Comparison of ENCODE assay signal across 8 cellular contexts in the genomic region with DNA sequence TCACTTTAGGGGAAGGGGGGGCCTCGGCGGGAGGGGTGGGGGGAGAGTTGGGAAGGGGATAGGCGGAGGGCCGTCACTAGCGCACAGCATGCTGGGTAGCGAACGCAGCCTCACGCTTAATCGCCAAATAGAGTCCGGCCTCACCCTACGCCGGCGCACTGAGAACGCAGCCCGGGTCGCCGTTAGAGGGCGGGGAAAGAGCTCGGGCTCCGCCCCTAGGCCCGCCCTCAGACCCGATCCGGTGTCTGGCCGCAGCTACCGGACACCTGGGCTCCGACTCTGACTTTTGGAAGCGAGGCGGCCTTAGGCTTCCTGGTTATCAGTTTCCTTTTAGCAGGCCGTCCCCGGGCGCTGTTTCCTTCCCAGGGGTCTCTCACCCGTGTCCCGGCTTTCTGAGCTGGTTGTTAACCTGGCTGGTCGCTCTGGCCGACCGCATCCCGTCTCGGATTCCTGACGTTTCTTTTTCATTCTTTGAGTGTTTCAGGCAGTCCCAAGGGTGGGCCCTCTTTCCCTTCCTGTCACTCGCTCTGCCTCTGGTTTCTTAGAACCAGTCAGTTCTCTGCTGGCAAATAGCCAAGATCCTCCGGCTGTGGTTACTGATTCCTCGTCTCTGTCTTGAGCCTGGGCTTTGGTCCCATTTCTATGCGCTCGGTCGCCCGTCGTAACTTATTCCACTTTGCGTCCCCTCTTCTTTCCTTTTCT. TPM values are rescaled to one million over a fixed set of nuclear protein-coding genes. Genes with fewer than 3 reads are reported as not detected.
DNase-seq lines count a peak whose midpoint lies in the region; ATAC-seq and TF ChIP-seq lines count a peak whose summit lies in the region.

No MANE protein-coding gene starts in this region.

- WGBS in thymus, result under 1% methylated on average over 48 of the region's 48 CpGs

- ATAC-seq in HG02623 (IDR thresholded peaks at IDR 0.05; ENCODE audit: unreplicated experiment) (peak; percentile 92), SK-N-SH treated with all-trans-retinoic acid at 6 μM for 48 hours (peak; percentile 94)

- no peaks in the 10 kb centered on the region for H3K27me3 Mint-ChIP-seq in activated naive CD8-positive, alpha-beta T cell treated with anti-CD3 and anti-CD28 coated beads for 36 hours
- H3K27me3 Mint-ChIP-seq in osteocyte (ENCODE audit: unreplicated experiment), result no peaks in the 10 kb centered on the region

- H3K27me3 ChIP-seq in thymus (ENCODE audit: control insufficient read depth, insufficient read depth), result no peaks in the 10 kb centered on the region

- H3K4me3 ChIP-seq in thymus (ENCODE audit: low read length), result peak overlapping the region; percentile 68

- H3K4me3 Mint-ChIP-seq in activated naive CD8-positive, alpha-beta T cell treated with anti-CD3 and anti-CD28 coated beads for 36 hours, result peak overlapping the region; percentile 88
- peak overlapping the region; percentile 89 for H3K4me3 Mint-ChIP-seq in osteocyte (ENCODE audit: unreplicated experiment)

- H3K36me3 ChIP-seq in thymus (ENCODE audit: control insufficient read depth, insufficient read depth), result no peaks in the 10 kb centered on the region

- H3K27ac Mint-ChIP-seq in activated naive CD8-positive, alpha-beta T cell treated with anti-CD3 and anti-CD28 coated beads for 36 hours, result peak overlapping the region; percentile 98
- H3K27ac Mint-ChIP-seq in osteocyte (ENCODE audit: unreplicated experiment), result peak overlapping the region; percentile 97

- peak overlapping the region; percentile 84 for H3K27ac ChIP-seq in thymus (ENCODE audit: low read depth)

- peaks cover 55% of the 10 kb centered on the region for H3K4me1 Mint-ChIP-seq in activated naive CD8-positive, alpha-beta T cell treated with anti-CD3 and anti-CD28 coated beads for 36 hours
- H3K4me1 Mint-ChIP-seq in osteocyte (ENCODE audit: unreplicated experiment), result peaks cover 31% of the 10 kb centered on the region

- no peak for TF ChIP-seq CTCF in GM10266 (IDR thresholded peaks at IDR 0.05; ENCODE audit: control insufficient read depth, insufficient read depth, low read depth, missing control alignments)
- no peak for TF ChIP-seq CTCF in osteocyte (IDR thresholded peaks at IDR 0.05)

- H3K4me1 ChIP-seq in thymus (ENCODE audit: control insufficient read depth, insufficient read depth, low read length), result peaks cover 4% of the 10 kb centered on the region

- DNase-seq in GM10266 (ENCODE audit: extremely low spot score), result peak; percentile 91
- DNase-seq in NCI-H1092 treated with DMSO at 0.1 percent for 48 hours (lab: John Stamatoyannopoulos, UW), result peak; percentile 97
- peak; percentile 91 for DNase-seq in activated naive CD8-positive, alpha-beta T cell treated with anti-CD3 and anti-CD28 coated beads for 36 hours
- peak; percentile 96 to 99 (median 98) for DNase-seq in head of caudate nucleus
- DNase-seq in osteocyte (ENCODE audit: extremely low spot score, unreplicated experiment), result peak; percentile 99

- H3K9me3 Mint-ChIP-seq in activated naive CD8-positive, alpha-beta T cell treated with anti-CD3 and anti-CD28 coated beads for 36 hours, result no peaks in the 10 kb centered on the region
- H3K9me3 Mint-ChIP-seq in osteocyte (ENCODE audit: unreplicated experiment), result no peaks in the 10 kb centered on the region

- intact Hi-C loops in head of caudate nucleus (cut with DNase I), result loop anchor here (5.0 kb wide), 1 partner anchor 181 kb away; a partner anchor contains a TSS

- peaks cover 21% of the 10 kb centered on the region for H3K36me3 Mint-ChIP-seq in activated naive CD8-positive, alpha-beta T cell treated with anti-CD3 and anti-CD28 coated beads for 36 hours
- peaks cover 2% of the 10 kb centered on the region for H3K36me3 Mint-ChIP-seq in osteocyte (ENCODE audit: unreplicated experiment)

- no peaks in the 10 kb centered on the region for H3K9me3 ChIP-seq in thymus (ENCODE audit: control insufficient read depth)

TF ChIP-seq in SK-N-SH treated with all-trans-retinoic acid at 6 μM for 48 hours, 23 proteins besides CTCF, POLR2A, EP300 and RAD21 (continues in another document):
- TF ChIP-seq, protein P1, sequence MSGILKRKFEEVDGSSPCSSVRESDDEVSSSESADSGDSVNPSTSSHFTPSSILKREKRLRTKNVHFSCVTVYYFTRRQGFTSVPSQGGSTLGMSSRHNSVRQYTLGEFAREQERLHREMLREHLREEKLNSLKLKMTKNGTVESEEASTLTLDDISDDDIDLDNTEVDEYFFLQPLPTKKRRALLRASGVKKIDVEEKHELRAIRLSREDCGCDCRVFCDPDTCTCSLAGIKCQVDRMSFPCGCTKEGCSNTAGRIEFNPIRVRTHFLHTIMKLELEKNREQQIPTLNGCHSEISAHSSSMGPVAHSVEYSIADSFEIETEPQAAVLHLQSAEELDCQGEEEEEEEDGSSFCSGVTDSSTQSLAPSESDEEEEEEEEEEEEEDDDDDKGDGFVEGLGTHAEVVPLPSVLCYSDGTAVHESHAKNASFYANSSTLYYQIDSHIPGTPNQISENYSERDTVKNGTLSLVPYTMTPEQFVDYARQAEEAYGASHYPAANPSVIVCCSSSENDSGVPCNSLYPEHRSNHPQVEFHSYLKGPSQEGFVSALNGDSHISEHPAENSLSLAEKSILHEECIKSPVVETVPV (CRISPR knock-in tag; IDR thresholded peaks at IDR 0.05), result no peak
- TF ChIP-seq TOX (CRISPR knock-in tag; IDR thresholded peaks at IDR 0.05; ENCODE audit: borderline replicate concordance), result no peak
- no peak for TF ChIP-seq ZFP3 (CRISPR knock-in tag; IDR thresholded peaks at IDR 0.05)
- TF ChIP-seq, protein P2, sequence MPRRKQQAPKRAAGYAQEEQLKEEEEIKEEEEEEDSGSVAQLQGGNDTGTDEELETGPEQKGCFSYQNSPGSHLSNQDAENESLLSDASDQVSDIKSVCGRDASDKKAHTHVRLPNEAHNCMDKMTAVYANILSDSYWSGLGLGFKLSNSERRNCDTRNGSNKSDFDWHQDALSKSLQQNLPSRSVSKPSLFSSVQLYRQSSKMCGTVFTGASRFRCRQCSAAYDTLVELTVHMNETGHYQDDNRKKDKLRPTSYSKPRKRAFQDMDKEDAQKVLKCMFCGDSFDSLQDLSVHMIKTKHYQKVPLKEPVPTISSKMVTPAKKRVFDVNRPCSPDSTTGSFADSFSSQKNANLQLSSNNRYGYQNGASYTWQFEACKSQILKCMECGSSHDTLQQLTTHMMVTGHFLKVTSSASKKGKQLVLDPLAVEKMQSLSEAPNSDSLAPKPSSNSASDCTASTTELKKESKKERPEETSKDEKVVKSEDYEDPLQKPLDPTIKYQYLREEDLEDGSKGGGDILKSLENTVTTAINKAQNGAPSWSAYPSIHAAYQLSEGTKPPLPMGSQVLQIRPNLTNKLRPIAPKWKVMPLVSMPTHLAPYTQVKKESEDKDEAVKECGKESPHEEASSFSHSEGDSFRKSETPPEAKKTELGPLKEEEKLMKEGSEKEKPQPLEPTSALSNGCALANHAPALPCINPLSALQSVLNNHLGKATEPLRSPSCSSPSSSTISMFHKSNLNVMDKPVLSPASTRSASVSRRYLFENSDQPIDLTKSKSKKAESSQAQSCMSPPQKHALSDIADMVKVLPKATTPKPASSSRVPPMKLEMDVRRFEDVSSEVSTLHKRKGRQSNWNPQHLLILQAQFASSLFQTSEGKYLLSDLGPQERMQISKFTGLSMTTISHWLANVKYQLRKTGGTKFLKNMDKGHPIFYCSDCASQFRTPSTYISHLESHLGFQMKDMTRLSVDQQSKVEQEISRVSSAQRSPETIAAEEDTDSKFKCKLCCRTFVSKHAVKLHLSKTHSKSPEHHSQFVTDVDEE (CRISPR knock-in tag; IDR thresholded peaks at IDR 0.05), result no peak
- TF ChIP-seq, protein P3, sequence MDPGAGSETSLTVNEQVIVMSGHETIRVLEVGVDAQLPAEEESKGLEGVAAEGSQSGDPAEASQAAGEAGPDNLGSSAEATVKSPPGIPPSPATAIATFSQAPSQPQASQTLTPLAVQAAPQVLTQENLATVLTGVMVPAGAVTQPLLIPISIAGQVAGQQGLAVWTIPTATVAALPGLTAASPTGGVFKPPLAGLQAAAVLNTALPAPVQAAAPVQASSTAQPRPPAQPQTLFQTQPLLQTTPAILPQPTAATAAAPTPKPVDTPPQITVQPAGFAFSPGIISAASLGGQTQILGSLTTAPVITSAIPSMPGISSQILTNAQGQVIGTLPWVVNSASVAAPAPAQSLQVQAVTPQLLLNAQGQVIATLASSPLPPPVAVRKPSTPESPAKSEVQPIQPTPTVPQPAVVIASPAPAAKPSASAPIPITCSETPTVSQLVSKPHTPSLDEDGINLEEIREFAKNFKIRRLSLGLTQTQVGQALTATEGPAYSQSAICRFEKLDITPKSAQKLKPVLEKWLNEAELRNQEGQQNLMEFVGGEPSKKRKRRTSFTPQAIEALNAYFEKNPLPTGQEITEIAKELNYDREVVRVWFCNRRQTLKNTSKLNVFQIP (CRISPR knock-in tag; IDR thresholded peaks at IDR 0.05; ENCODE audit: borderline replicate concordance, low read depth), result no peak
- no peak for TF ChIP-seq ZNF8 (CRISPR knock-in tag; IDR thresholded peaks at IDR 0.05)
- no peak for TF ChIP-seq CSDC2 (CRISPR knock-in tag; IDR thresholded peaks at IDR 0.05)
- TF ChIP-seq ESRRG (CRISPR knock-in tag; IDR thresholded peaks at IDR 0.05), result no peak
- TF ChIP-seq TCF4 (CRISPR knock-in tag; IDR thresholded peaks at IDR 0.05; ENCODE audit: borderline replicate concordance), result no peak
- TF ChIP-seq, protein P4, sequence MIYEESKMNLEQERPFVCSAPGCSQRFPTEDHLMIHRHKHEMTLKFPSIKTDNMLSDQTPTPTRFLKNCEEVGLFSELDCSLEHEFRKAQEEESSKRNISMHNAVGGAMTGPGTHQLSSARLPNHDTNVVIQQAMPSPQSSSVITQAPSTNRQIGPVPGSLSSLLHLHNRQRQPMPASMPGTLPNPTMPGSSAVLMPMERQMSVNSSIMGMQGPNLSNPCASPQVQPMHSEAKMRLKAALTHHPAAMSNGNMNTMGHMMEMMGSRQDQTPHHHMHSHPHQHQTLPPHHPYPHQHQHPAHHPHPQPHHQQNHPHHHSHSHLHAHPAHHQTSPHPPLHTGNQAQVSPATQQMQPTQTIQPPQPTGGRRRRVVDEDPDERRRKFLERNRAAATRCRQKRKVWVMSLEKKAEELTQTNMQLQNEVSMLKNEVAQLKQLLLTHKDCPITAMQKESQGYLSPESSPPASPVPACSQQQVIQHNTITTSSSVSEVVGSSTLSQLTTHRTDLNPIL (CRISPR knock-in tag; IDR thresholded peaks at IDR 0.05; ENCODE audit: low read depth), result no peak
- no peak for TF ChIP-seq RARB (CRISPR knock-in tag; IDR thresholded peaks at IDR 0.05)
- no peak for TF ChIP-seq ISL1 (CRISPR knock-in tag; IDR thresholded peaks at IDR 0.05)
- no peak for TF ChIP-seq PPARA (CRISPR knock-in tag; IDR thresholded peaks at IDR 0.05; ENCODE audit: borderline replicate concordance)
- TF ChIP-seq GLIS3 (CRISPR knock-in tag; IDR thresholded peaks at IDR 0.05), result no peak

RNA-seq across cellular contexts. Expression of a gene that starts 0.4 kb away (rescaled TPM):
- 10 to 100 TPM; 16.0 to 18.1 TPM for total RNA-seq in activated naive CD8-positive, alpha-beta T cell treated with anti-CD3 and anti-CD28 coated beads for 36 hours
- 38.7 and 40.4 TPM in 2 replicates for total RNA-seq in osteocyte
- 14.7 TPM for polyA plus RNA-seq in thymus

RNA-seq across cellular contexts. Expression of a gene that starts 1.1 kb away (rescaled TPM):
- total RNA-seq in activated naive CD8-positive, alpha-beta T cell treated with anti-CD3 and anti-CD28 coated beads for 36 hours, result 1 to 10 TPM; 7.3 to 8.8 TPM
- total RNA-seq in osteocyte, result 5.2 and 6.3 TPM in 2 replicates
- 13.0 TPM for polyA plus RNA-seq in thymus

Comparison
In these comparisons a context has a peak if more than half of its experiments do, and no peak if none do; other contexts are left out.
1. Peak in every context shown above with its lines: DNase-seq, ATAC-seq, H3K4me3 ChIP-seq and H3K27ac ChIP-seq.